In the genomic region with DNA sequence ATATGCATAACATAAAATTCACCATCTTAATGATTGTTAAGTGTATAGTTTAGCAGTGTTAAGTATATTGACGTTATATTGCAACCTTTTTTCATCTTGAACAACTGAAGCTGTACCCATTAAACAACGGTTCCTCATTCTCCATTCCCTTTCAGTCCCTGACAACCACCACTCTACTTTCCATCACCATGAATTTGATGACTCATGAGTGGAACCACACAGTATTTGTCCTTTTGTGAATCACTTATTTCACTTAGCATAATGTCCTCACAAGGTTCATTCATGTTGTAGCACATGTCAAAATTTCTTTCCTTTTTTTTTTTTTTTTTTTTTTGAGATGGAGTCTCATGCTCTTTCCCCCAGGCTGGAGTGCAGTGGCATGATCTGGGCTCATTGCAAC, we compare ENCODE assay signal across 14 cellular contexts. TPM values are rescaled to one million over a fixed set of nuclear protein-coding genes. Genes with fewer than 3 reads are reported as not detected.
DNase-seq lines count a peak whose midpoint lies in the region; ATAC-seq, FAIRE-seq and TF ChIP-seq lines count a peak whose summit lies in the region.
"Had no signal": no experiment of that assay in that cellular context is flagged by ENCODE, and none has a peak within 500 bp of the region (broad histone marks: within the 10 kb centered on the region; RNA-seq: fewer than 3 reads in every experiment).

No MANE protein-coding gene starts in this region.

- RAD21 ChIA-PET in GM12878 (lab: Charles Lee; ENCODE audit: unreplicated experiment), result interaction anchor here (0.7 kb wide), 1 partner anchor 318 kb away, joined by 3 read pairs; no protein-coding TSS in a partner anchor

- peaks cover 51% of the 10 kb centered on the region for H3K4me1 Mint-ChIP-seq in T-helper 2 cell treated with Interferon-gamma antibody and Interleukin-4, amounts not matched to agents 5 μg/mL and 100 μg/mL, for 36 hours (ENCODE audit: low read depth)

- H3K79me2 ChIP-seq in OCI-LY3 (ENCODE audit: low read length) (no peaks in the 10 kb centered on the region), GM12878 (ENCODE audit: control insufficient read depth, insufficient read depth, low read length) (no peaks in the 10 kb centered on the region)

- H3K4me3 ChIP-seq in OCI-LY3 (ENCODE audit: low read length) (no peak overlapping the region), GM12878 (no peak overlapping the region), small intestine (ENCODE audit: low read depth in 1 of 2, low read length in 2 of 2) (no peak overlapping the region)
- H3K4me3 ChIP-seq: right lobe of liver had no signal

- peaks cover 3% of the 10 kb centered on the region; the same call in 1 of the 2 replicates for H3K9me3 ChIP-seq in OCI-LY3 (ENCODE audit: insufficient read depth, low read length)
- H3K9me3 ChIP-seq in GM12878 (replicated peaks; ENCODE audit: control insufficient read depth, insufficient read depth, low read length), result no peaks in the 10 kb centered on the region
- H3K9me3 ChIP-seq in small intestine (ENCODE audit: control insufficient read depth, low read depth), result no peaks in the 10 kb centered on the region
- H3K9me3 ChIP-seq: right lobe of liver had no signal

- no peaks in the 10 kb centered on the region for H3K27me3 Mint-ChIP-seq in T-helper 2 cell treated with Interferon-gamma antibody and Interleukin-4, amounts not matched to agents 5 μg/mL and 100 μg/mL, for 36 hours (ENCODE audit: low read depth)

- in situ Hi-C loops in GM12878 (cut with MboI), result no loop called here

- no peaks in the 10 kb centered on the region for H3K36me3 ChIP-seq in OCI-LY3 (replicated peaks; ENCODE audit: low read depth, low read length)
- no peaks in the 10 kb centered on the region for H3K36me3 ChIP-seq in GM12878 (ENCODE audit: control insufficient read depth in 2 of 2, insufficient read depth in 2 of 2, low read length in 1 of 2)
- no peaks in the 10 kb centered on the region for H3K36me3 ChIP-seq in small intestine (ENCODE audit: control insufficient read depth in 2 of 2, insufficient read depth in 2 of 2, low read length in 2 of 2)
- H3K36me3 ChIP-seq: right lobe of liver had no signal

- no peak overlapping the region for H3K4me3 Mint-ChIP-seq in T-helper 2 cell treated with Interferon-gamma antibody and Interleukin-4, amounts not matched to agents 5 μg/mL and 100 μg/mL, for 36 hours

- H3K4me2 ChIP-seq in OCI-LY3 (ENCODE audit: low read length) (peak overlapping the region; percentile 76; the same call in 1 of the 2 replicates), GM12878 (ENCODE audit: control insufficient read depth, insufficient read depth) (no peak overlapping the region)

- intact Hi-C loops in GM12878 (cut with micrococcal nuclease; ENCODE audit: unreplicated experiment), result no loop called here

- H4K20me1 ChIP-seq in OCI-LY3 (ENCODE audit: insufficient read depth, low read length) (no peaks in the 10 kb centered on the region), GM12878 (ENCODE audit: control insufficient read depth, insufficient read depth) (no peaks in the 10 kb centered on the region)

- CTCF ChIA-PET in GM12878 (lab: Yijun Ruan, JAX), result interaction anchor here (1.3 to 2.9 kb wide), 2 partner anchors 33 to 133 kb away, joined by 3 to 13 read pairs; no protein-coding TSS in a partner anchor

- no peak overlapping the region for H3K27ac Mint-ChIP-seq in T-helper 2 cell treated with Interferon-gamma antibody and Interleukin-4, amounts not matched to agents 5 μg/mL and 100 μg/mL, for 36 hours

- H3K4me1 ChIP-seq in OCI-LY3 (ENCODE audit: low read length), result peaks cover 65% of the 10 kb centered on the region
- H3K4me1 ChIP-seq in GM12878 (ENCODE audit: control insufficient read depth, insufficient read depth, low read length), result peaks cover 19% of the 10 kb centered on the region
- H3K4me1 ChIP-seq in small intestine (ENCODE audit: control insufficient read depth in 2 of 2, insufficient read depth in 1 of 2, low read depth in 1 of 2, low read length in 1 of 2), result no peaks in the 10 kb centered on the region
- H3K4me1 ChIP-seq: right lobe of liver had no signal

- no peak for TF ChIP-seq POLR2A in GM12878 (IDR thresholded peaks at IDR 0.05; ENCODE audit: low read depth, low read length)

- peak; percentile 20 for DNase-seq in T-helper 2 cell treated with Interferon-gamma antibody and Interleukin-4, amounts not matched to agents 5 μg/mL and 100 μg/mL, for 36 hours (ENCODE audit: low spot score)
- DNase-seq in T-helper 2 cell, result no peak
- DNase-seq in GM12878 (ENCODE audit: low read depth, low spot score), result no peak
- peak; percentile 96 for DNase-seq in renal cortical epithelial cell (ENCODE audit: low read depth)
- DNase-seq in GOT3 (lab: John Stamatoyannopoulos, UW), result no peak
- DNase-seq in NCI-H187 (lab: John Stamatoyannopoulos, UW), result no peak
- DNase-seq in small intestine, result no peak
- DNase-seq: H7, head of caudate nucleus, MM.1S, NCI-H526, right lobe of liver, T1000 had no signal

- TF ChIP-seq CTCF in OCI-LY3 (IDR thresholded peaks at IDR 0.05; ENCODE audit: low read depth, low read length) (no peak), GM12878 (IDR thresholded peaks at IDR 0.05 in 2 of 3, conservative IDR thresholded peaks at IDR 0.05 in 1 of 3; ENCODE audit: control insufficient read depth in 2 of 3, extremely low read depth in 1 of 3, insufficient read depth in 1 of 3, low read depth in 3 of 3, low read length in 3 of 3) (no peak)

- TF ChIP-seq EP300 in GM12878 (IDR thresholded peaks at IDR 0.05; ENCODE audit: borderline replicate concordance in 1 of 2, control insufficient read depth in 1 of 2, low read depth in 2 of 2, low read length in 2 of 2), result no peak

- no peak for TF ChIP-seq RAD21 in GM12878 (IDR thresholded peaks at IDR 0.05; ENCODE audit: insufficient read depth, low read depth, low read length)

- SMC1A ChIA-PET in GM12878 (lab: Charles Lee; ENCODE audit: uncharacterized antibody, unreplicated experiment), result interaction anchor here (0.8 kb wide), 1 partner anchor 11 kb away, joined by 3 read pairs; no protein-coding TSS in a partner anchor

- H3K9ac ChIP-seq in OCI-LY3 (ENCODE audit: low read length) (no peak overlapping the region), GM12878 (ENCODE audit: control insufficient read depth, insufficient read depth, low read length) (no peak overlapping the region)

- H3K36me3 Mint-ChIP-seq in T-helper 2 cell treated with Interferon-gamma antibody and Interleukin-4, amounts not matched to agents 5 μg/mL and 100 μg/mL, for 36 hours (ENCODE audit: low read depth), result no peaks in the 10 kb centered on the region

- no peak overlapping the region for H3K27ac ChIP-seq in OCI-LY3 (ENCODE audit: low read length)
- H3K27ac ChIP-seq in GM12878 (ENCODE audit: control insufficient read depth, insufficient read depth), result no peak overlapping the region
- no peak overlapping the region for H3K27ac ChIP-seq in small intestine (ENCODE audit: low read depth in 1 of 2, low read length in 1 of 2)
- H3K27ac ChIP-seq: right lobe of liver had no signal

- FAIRE-seq in GM12878 (lab: Jason Lieb, UNC) (no peak), small intestine (lab: Jason Lieb, UNC) (no peak)

- H3K9me3 Mint-ChIP-seq in T-helper 2 cell treated with Interferon-gamma antibody and Interleukin-4, amounts not matched to agents 5 μg/mL and 100 μg/mL, for 36 hours, result no peaks in the 10 kb centered on the region

- POLR2A ChIA-PET in GM12878 (lab: Charles Lee), result interaction anchor here (1.2 kb wide), 1 partner anchor 13 kb away, joined by 11 read pairs; no protein-coding TSS in a partner anchor

- peak; percentile 13; the same call in 1 of the 3 replicates for ATAC-seq in GM12878
- ATAC-seq: right lobe of liver had no signal

- no peaks in the 10 kb centered on the region for H3K27me3 ChIP-seq in OCI-LY3 (ENCODE audit: low read depth, low read length)
- no peaks in the 10 kb centered on the region for H3K27me3 ChIP-seq in GM12878 (replicated peaks in 1 of 2; ENCODE audit: control insufficient read depth in 2 of 2, insufficient read depth in 2 of 2, low read length in 1 of 2)
- no peaks in the 10 kb centered on the region for H3K27me3 ChIP-seq in small intestine (ENCODE audit: control insufficient read depth in 2 of 2, insufficient read depth in 2 of 2, low read length in 2 of 2)

- H2AFZ ChIP-seq in OCI-LY3 (ENCODE audit: low read depth, low read length) (no peak overlapping the region), GM12878 (ENCODE audit: control insufficient read depth, low read depth, low read length) (no peak overlapping the region)

- WGBS in GM12878 (ENCODE audit: insufficient coverage, insufficient replicate concordance, low lambda C conversion rate, missing lambda C conversion rate), result 0% methylated on average over 2 of the region's 2 CpGs
- WGBS in small intestine, 3 donors, result 62 to 76% (median 75%) methylated on average over 2 of the region's 2 CpGs

- BruUV-seq in GM12878 (replicated peaks; lab: Mats Ljungman, UMichigan), result no TSS peak

RNA-seq across cellular contexts. Expression of a gene that starts 46.0 kb away (rescaled TPM):
- not detected in 2 replicates for total RNA-seq in GM12878 (2013; cell fraction: nucleolus; rRNA removed)
- total RNA-seq in GM12878 (2014; rRNA removed) (not detected in 2 replicates), GM12878 (2014; rRNA removed; fragmentation: Illumina TruSeq; extraction: Trizol) (not detected in 2 replicates), GM12878 (2021) (not detected in 2 replicates), renal cortical epithelial cell (not detected in 2 replicates)
- not detected for polyA plus RNA-seq in GM12878 (2011; ENCODE audit: low read depth)
- polyA plus RNA-seq in GM12878 (2011; rRNA removed) (not detected in 2 replicates), GM12878 (2014; fragmentation: Illumina TruSeq; extraction: Trizol) (not detected in 2 replicates), GM12878 (2014; fragmentation: Nextera tagmentation; extraction: Ambion mirVana) (not detected), GM12878 (2014; rRNA removed) (not detected in 2 replicates), GM12878 (2016; fragmentation: Nextera tagmentation; extraction: Ambion mirVana) (not detected), small intestine (not detected)
- polyA plus RNA-seq in GM12878 (2011; cell fraction: cytosol; rRNA removed), result not detected in 2 replicates
- not detected in 2 replicates for polyA plus RNA-seq in GM12878 (2011; cell fraction: nucleus; rRNA removed)
- not detected in 2 replicates for polyA plus RNA-seq in GM12878 (2012)
- polyA minus RNA-seq in GM12878 (2011; rRNA and poly(A)+ RNA removed), result not detected in 2 replicates
- not detected in 2 replicates for polyA minus RNA-seq in GM12878 (2011; cell fraction: cytosol; rRNA and poly(A)+ RNA removed)
- not detected in 2 replicates for polyA minus RNA-seq in GM12878 (2011; cell fraction: nucleus; rRNA and poly(A)+ RNA removed)
- total RNA-seq: right lobe of liver had no signal

RNA-seq across cellular contexts. Expression of a gene that starts 54.8 kb away (rescaled TPM):
- 105 and 107 TPM in 2 replicates for total RNA-seq in GM12878 (2013; cell fraction: nucleolus; rRNA removed)
- total RNA-seq in GM12878 (2014; rRNA removed) (18.0 and 18.4 TPM in 2 replicates), GM12878 (2014; rRNA removed; fragmentation: Illumina TruSeq; extraction: Trizol) (34.5 and 38.7 TPM in 2 replicates), GM12878 (2021) (36.6 and 38.4 TPM in 2 replicates), renal cortical epithelial cell (11.9 and 15.6 TPM in 2 replicates)
- polyA plus RNA-seq in GM12878 (2011; ENCODE audit: low read depth), result 60.0 TPM
- polyA plus RNA-seq in GM12878 (2011; rRNA removed) (97.6 and 149 TPM in 2 replicates), GM12878 (2014; fragmentation: Illumina TruSeq; extraction: Trizol) (72.1 and 78.5 TPM in 2 replicates), GM12878 (2014; fragmentation: Nextera tagmentation; extraction: Ambion mirVana) (10 to 100 TPM; 17.1 to 34.2 TPM), GM12878 (2014; rRNA removed) (27.4 and 35.2 TPM in 2 replicates), GM12878 (2016; fragmentation: Nextera tagmentation; extraction: Ambion mirVana) (10 to 100 TPM; 42.7 to 46.3 TPM), small intestine (1 to 10 TPM; 2.0 to 8.1 (median 2.1) TPM)
- 72.9 and 113 TPM in 2 replicates for polyA plus RNA-seq in GM12878 (2011; cell fraction: cytosol; rRNA removed)
- 45.5 and 54.5 TPM in 2 replicates for polyA plus RNA-seq in GM12878 (2011; cell fraction: nucleus; rRNA removed)
- 57.2 and 78.2 TPM in 2 replicates for polyA plus RNA-seq in GM12878 (2012)
- polyA minus RNA-seq in GM12878 (2011; rRNA and poly(A)+ RNA removed), result 60.6 and 66.1 TPM in 2 replicates
- 18.0 and 20.8 TPM in 2 replicates for polyA minus RNA-seq in GM12878 (2011; cell fraction: cytosol; rRNA and poly(A)+ RNA removed)
- polyA minus RNA-seq in GM12878 (2011; cell fraction: nucleus; rRNA and poly(A)+ RNA removed), result 49.3 and 76.1 TPM in 2 replicates
- total RNA-seq: H7 had no signal

Comparison
In these comparisons a context has a peak if more than half of its experiments do, and no peak if none do; other contexts are left out.
1. DNase-seq: peak in T-helper 2 cell treated with Interferon-gamma antibody and Interleukin-4, amounts not matched to agents 5 μg/mL and 100 μg/mL, for 36 hours (single experiment) and renal cortical epithelial cell (single experiment); none in T-helper 2 cell (0 of 5), GM12878 (single experiment), GOT3 (single experiment), NCI-H187 (0 of 2) and small intestine (single experiment).